In the genomic region with DNA sequence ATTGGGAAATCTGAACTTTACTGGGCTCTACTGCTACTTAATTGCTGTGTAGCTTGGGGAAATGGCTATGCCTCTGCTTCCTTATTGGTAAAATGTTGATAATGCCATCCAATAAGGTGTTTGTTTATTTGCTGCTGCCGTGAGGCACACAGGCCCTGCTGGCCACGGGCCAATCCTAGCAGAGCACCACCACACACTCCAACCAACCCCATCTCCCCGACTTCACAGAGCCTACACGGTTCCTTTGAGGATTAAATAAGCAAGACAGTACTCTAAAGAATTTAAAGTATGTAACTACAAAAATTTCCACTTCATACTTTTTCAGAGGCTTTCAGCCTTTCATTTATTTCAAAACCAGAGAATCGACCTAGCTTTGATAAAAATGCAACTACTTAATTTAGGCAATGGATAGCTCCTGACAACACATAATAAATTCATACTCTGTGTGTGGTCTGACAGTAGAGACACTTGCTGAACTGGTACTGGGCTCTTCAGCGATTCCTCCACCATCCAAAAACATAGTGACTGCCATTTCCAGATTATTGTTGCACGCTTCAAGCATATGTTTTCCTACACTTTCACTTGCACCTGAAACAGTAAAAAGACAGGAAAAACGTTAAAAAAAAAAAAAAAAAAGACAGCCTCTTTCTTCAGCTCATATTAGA, we compare ENCODE assay signal across 12 cellular contexts. TPM values are rescaled to one million over a fixed set of nuclear protein-coding genes. Genes with fewer than 3 reads are reported as not detected.
DNase-seq lines count a peak whose midpoint lies in the region; ATAC-seq, FAIRE-seq and TF ChIP-seq lines count a peak whose summit lies in the region.
"Had no signal": no experiment of that assay in that cellular context is flagged by ENCODE, and none has a peak within 500 bp of the region (broad histone marks: within the 10 kb centered on the region; RNA-seq: fewer than 3 reads in every experiment).

No MANE protein-coding gene starts in this region.

- WGBS in A549 (ENCODE audit: missing lambda C conversion rate) = 53% methylated on average over 8 of the region's 8 CpGs
- 60% methylated on average over 8 of the region's 8 CpGs for WGBS in hepatocyte (ENCODE audit: low lambda C conversion rate, missing lambda C conversion rate)
- 61 to 71% methylated on average over 6 to 8 of the region's 8 CpGs for WGBS in transverse colon (ENCODE audit: low coverage in 1 of 2), 2 donors

- no peaks in the 10 kb centered on the region for H3K9me2 ChIP-seq in hepatocyte (replicated peaks; ENCODE audit: insufficient read depth)

- H3K27ac ChIP-seq in A549 (0 out of 6 replicates have a peak overlapping the region, but pooled peaks of 1 of the 2 experiments have one; percentile 33), hepatocyte (peak overlapping the region; percentile 33), transverse colon (no peak overlapping the region)

- POLR2A ChIA-PET in A549 (lab: Yijun Ruan, JAX) (no interaction called here), WTC11 (lab: Charles Lee) (no interaction called here)

- CTCF ChIA-PET in A549 (lab: Yijun Ruan, JAX) (interaction anchor here (0.6 kb wide), 1 partner anchor 118 kb away, joined by 3 read pairs; no protein-coding TSS in a partner anchor), WTC11 (lab: Charles Lee) (interaction anchor here (0.6 kb wide), 1 partner anchor 37 kb away, joined by 3 read pairs; no protein-coding TSS in a partner anchor)

- no peaks in the 10 kb centered on the region for H3K4me1 Mint-ChIP-seq in WTC11

- no peak for TF ChIP-seq RAD21 in A549 (conservative IDR thresholded peaks at IDR 0.05 in 1 of 2, IDR thresholded peaks at IDR 0.05 in 1 of 2)

- H3K4me2 ChIP-seq in A549 = 0 out of 3 replicates have a peak overlapping the region, but pooled peaks have one; percentile 22
- peak overlapping the region; percentile 30 for H3K4me2 ChIP-seq in hepatocyte

- H3K4me1 ChIP-seq in A549 = peaks cover 10% of the 10 kb centered on the region; the same call in 1 of the 3 replicates
- H3K4me1 ChIP-seq in hepatocyte (ENCODE audit: insufficient read depth) = no peaks in the 10 kb centered on the region
- peaks cover 0 to 3% (median 0%) of the 10 kb centered on the region in 4 donors for H3K4me1 ChIP-seq in transverse colon

- peaks cover 97% of the 10 kb centered on the region for H3K79me2 ChIP-seq in hepatocyte

- no peaks in the 10 kb centered on the region for H3K27me3 Mint-ChIP-seq in WTC11 (ENCODE audit: low read depth)

- H3K9me3 ChIP-seq in A549 = no peaks in the 10 kb centered on the region
- H3K9me3 ChIP-seq in hepatocyte (ENCODE audit: low read depth) = no peaks in the 10 kb centered on the region
- H3K9me3 ChIP-seq in transverse colon = no peaks in the 10 kb centered on the region
- H3K9me3 ChIP-seq: mucosa of descending colon had no signal

- TF ChIP-seq CTCF in A549 (IDR thresholded peaks at IDR 0.05) (no peak), WTC11 (IDR thresholded peaks at IDR 0.05) (no peak), hepatocyte (IDR thresholded peaks at IDR 0.05; ENCODE audit: poor library complexity) (no peak), transverse colon (IDR thresholded peaks at IDR 0.05) (no peak)

- H3K4me3 Mint-ChIP-seq in WTC11 = no peak overlapping the region

- H3K27me3 ChIP-seq in hepatocyte = no peaks in the 10 kb centered on the region
- no peaks in the 10 kb centered on the region for H3K27me3 ChIP-seq in transverse colon

- peaks cover 25% of the 10 kb centered on the region for H3K9me3 Mint-ChIP-seq in WTC11

- TF ChIP-seq POLR2A in A549 (IDR thresholded peaks at IDR 0.05; ENCODE audit: low read length) = no peak
- TF ChIP-seq POLR2A in GM12891 (IDR thresholded peaks at IDR 0.05; ENCODE audit: low read depth, low read length) = no peak
- TF ChIP-seq POLR2A in transverse colon (IDR thresholded peaks at IDR 0.05) = no peak

- intact Hi-C loops in transverse colon (cut with DNase I; ENCODE audit: low total_unique reads) = no loop called here

- DNase-seq in A549 (ENCODE audit: low read depth in 1 of 2, low spot score in 1 of 2) (peak in 1 of 2 experiments; percentile 11), GM12891 (ENCODE audit: insufficient read length, low spot score) (no peak), WTC11 (ENCODE audit: low spot score) (no peak), hepatocyte (ENCODE audit: low spot score) (peak; percentile 65), NCI-H446 (lab: John Stamatoyannopoulos, UW) (no peak), transverse colon (no peak), SKM-1 (lab: John Stamatoyannopoulos, UW; ENCODE audit: unreplicated experiment) (no peak)
- DNase-seq: amniotic stem cell, C1 segment of cervical spinal cord, mucosa of descending colon, NCI-H2081 had no signal

- H3K27ac Mint-ChIP-seq in WTC11 = peak overlapping the region; percentile 68; the same call in 1 of the 2 replicates

- in situ Hi-C loops in transverse colon (cut with MboI; ENCODE audit: low pct_ligation_motif_present in 1 of 4, low pct_unique_long_range_greater_than_20kb in 1 of 4, low sequenced_read_pairs in 3 of 4) = no loop called here

- no peak for FAIRE-seq in A549 (lab: Jason Lieb, UNC)
- FAIRE-seq in GM12891 (lab: Jason Lieb, UNC) = peak; percentile 20

- no peaks in the 10 kb centered on the region for H3K36me3 ChIP-seq in hepatocyte (replicated peaks; ENCODE audit: insufficient read depth, low read depth)
- no peaks in the 10 kb centered on the region for H3K36me3 ChIP-seq in transverse colon

- H3K4me3 ChIP-seq in A549 (no peak overlapping the region), hepatocyte (no peak overlapping the region), transverse colon (no peak overlapping the region)
- H3K4me3 ChIP-seq: mucosa of descending colon had no signal

- TF ChIP-seq EP300 in A549 (IDR thresholded peaks at IDR 0.05) (no peak), transverse colon (IDR thresholded peaks at IDR 0.05; ENCODE audit: low read depth) (no peak)

- H3K36me3 Mint-ChIP-seq in WTC11 = peaks cover 47% of the 10 kb centered on the region

- peaks cover 14% of the 10 kb centered on the region for H4K20me1 ChIP-seq in hepatocyte (ENCODE audit: insufficient read depth, poor library complexity, severe bottlenecking)

- 0 out of 6 replicates have a peak, but pooled peaks of 1 of the 2 experiments have one; percentile 20 for ATAC-seq in A549
- peak; percentile 61 for ATAC-seq in WTC11
- ATAC-seq in HG02623 (IDR thresholded peaks at IDR 0.05; ENCODE audit: unreplicated experiment) = no peak
- ATAC-seq: mucosa of descending colon had no signal

- no peak overlapping the region for H2AFZ ChIP-seq in hepatocyte

TF ChIP-seq in A549, 52 proteins besides CTCF, POLR2A, EP300 and RAD21:
- TF ChIP-seq MAZ (IDR thresholded peaks at IDR 0.05; ENCODE audit: borderline replicate concordance, low read depth, low read length) (no peak), ESRRA (IDR thresholded peaks at IDR 0.05; ENCODE audit: borderline replicate concordance, low read length) (no peak), TP53 (CRISPR knock-in tag; IDR thresholded peaks at IDR 0.05) (no peak), ZSCAN20 (CRISPR knock-in tag; IDR thresholded peaks at IDR 0.05) (no peak)

TF ChIP-seq in GM12891, 5 proteins besides CTCF, POLR2A, EP300 and RAD21:
- TF ChIP-seq SPI1 (IDR thresholded peaks at IDR 0.05; ENCODE audit: low read depth, low read length) (no peak), POU2F2 (IDR thresholded peaks at IDR 0.05; ENCODE audit: low read depth, low read length) (no peak), POLR2AphosphoS5 (IDR thresholded peaks at IDR 0.05; ENCODE audit: low read depth, low read length) (no peak), TAF1 (IDR thresholded peaks at IDR 0.05; ENCODE audit: low read depth, low read length) (no peak)

TF ChIP-seq in WTC11, 78 proteins besides CTCF, POLR2A, EP300 and RAD21 (continues in another document):
- TF ChIP-seq JUN (CRISPR knock-in tag; IDR thresholded peaks at IDR 0.05) (no peak), SOX15 (CRISPR knock-in tag; IDR thresholded peaks at IDR 0.05) (no peak), ZNF317 (CRISPR knock-in tag; IDR thresholded peaks at IDR 0.05; ENCODE audit: borderline replicate concordance, low read depth) (no peak), MXD4 (CRISPR knock-in tag; IDR thresholded peaks at IDR 0.05; ENCODE audit: borderline replicate concordance) (no peak), CREB1 (CRISPR knock-in tag; IDR thresholded peaks at IDR 0.05) (no peak), NR2C2 (CRISPR knock-in tag; IDR thresholded peaks at IDR 0.05) (no peak), ZNF121 (CRISPR knock-in tag; IDR thresholded peaks at IDR 0.05) (no peak)
- TF ChIP-seq, protein P1, sequence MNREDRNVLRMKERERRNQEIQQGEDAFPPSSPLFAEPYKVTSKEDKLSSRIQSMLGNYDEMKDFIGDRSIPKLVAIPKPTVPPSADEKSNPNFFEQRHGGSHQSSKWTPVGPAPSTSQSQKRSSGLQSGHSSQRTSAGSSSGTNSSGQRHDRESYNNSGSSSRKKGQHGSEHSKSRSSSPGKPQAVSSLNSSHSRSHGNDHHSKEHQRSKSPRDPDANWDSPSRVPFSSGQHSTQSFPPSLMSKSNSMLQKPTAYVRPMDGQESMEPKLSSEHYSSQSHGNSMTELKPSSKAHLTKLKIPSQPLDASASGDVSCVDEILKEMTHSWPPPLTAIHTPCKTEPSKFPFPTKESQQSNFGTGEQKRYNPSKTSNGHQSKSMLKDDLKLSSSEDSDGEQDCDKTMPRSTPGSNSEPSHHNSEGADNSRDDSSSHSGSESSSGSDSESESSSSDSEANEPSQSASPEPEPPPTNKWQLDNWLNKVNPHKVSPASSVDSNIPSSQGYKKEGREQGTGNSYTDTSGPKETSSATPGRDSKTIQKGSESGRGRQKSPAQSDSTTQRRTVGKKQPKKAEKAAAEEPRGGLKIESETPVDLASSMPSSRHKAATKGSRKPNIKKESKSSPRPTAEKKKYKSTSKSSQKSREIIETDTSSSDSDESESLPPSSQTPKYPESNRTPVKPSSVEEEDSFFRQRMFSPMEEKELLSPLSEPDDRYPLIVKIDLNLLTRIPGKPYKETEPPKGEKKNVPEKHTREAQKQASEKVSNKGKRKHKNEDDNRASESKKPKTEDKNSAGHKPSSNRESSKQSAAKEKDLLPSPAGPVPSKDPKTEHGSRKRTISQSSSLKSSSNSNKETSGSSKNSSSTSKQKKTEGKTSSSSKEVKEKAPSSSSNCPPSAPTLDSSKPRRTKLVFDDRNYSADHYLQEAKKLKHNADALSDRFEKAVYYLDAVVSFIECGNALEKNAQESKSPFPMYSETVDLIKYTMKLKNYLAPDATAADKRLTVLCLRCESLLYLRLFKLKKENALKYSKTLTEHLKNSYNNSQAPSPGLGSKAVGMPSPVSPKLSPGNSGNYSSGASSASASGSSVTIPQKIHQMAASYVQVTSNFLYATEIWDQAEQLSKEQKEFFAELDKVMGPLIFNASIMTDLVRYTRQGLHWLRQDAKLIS (CRISPR knock-in tag; IDR thresholded peaks at IDR 0.05; ENCODE audit: borderline replicate concordance) = no peak

RNA-seq across cellular contexts. Expression of a gene that starts 25.3 kb away (rescaled TPM):
- polyA plus RNA-seq in A549 (2011; rRNA removed) = 14.2 and 14.5 TPM in 2 replicates
- polyA plus RNA-seq in A549 (2012; cell fraction: cytosol; rRNA removed) = 3.5 TPM in 2 replicates
- polyA plus RNA-seq in A549 (2012; cell fraction: nucleus; rRNA removed) = 1.6 and 2.7 TPM in 2 replicates
- 7.5 to 7.9 TPM (median 7.9 TPM) in 3 replicates for polyA plus RNA-seq in A549 (2017; fragmentation: RNase III; extraction: RNeasy Plus Mini Kit Qiagen cat#74134 plus additional on column Dnase treatment)
- 11.5 and 12.2 TPM in 2 replicates for polyA minus RNA-seq in A549 (2011; rRNA and poly(A)+ RNA removed)
- polyA plus RNA-seq in GM12891 (2012; ENCODE audit: low read depth, missing spikeins) = 12.6 TPM
- 99.6 to 110 TPM (median 109 TPM) in 3 replicates for total RNA-seq in WTC11 (2021)
- 30.9 and 32.4 TPM in 2 replicates for total RNA-seq in hepatocyte
- 18.6 and 27.3 TPM in 2 replicates for polyA plus RNA-seq in hepatocyte
- total RNA-seq in transverse colon = 10 to 100 TPM; 13.8 to 25.4 (median 15.4) TPM
